In genomic region chr19:7067716-7068115, GRCh38 we compare ENCODE assay signal across 16 cellular contexts. TPM values are rescaled to one million over a fixed set of nuclear protein-coding genes. Genes with fewer than 3 reads are reported as not detected.
DNase-seq lines count a peak whose midpoint lies in the region; ATAC-seq and TF ChIP-seq lines count a peak whose summit lies in the region.
"Had no signal": no experiment of that assay in that cellular context is flagged by ENCODE, and none has a peak within 500 bp of the region (broad histone marks: within the 10 kb centered on the region; RNA-seq: fewer than 3 reads in every experiment).

No MANE protein-coding gene starts in this region.

- H3K27me3 Mint-ChIP-seq in HFFc6 (ENCODE audit: insufficient read depth): peaks cover 4% of the 10 kb centered on the region
- H3K27me3 Mint-ChIP-seq in neural crest cell (ENCODE audit: low read depth): peaks cover 14% of the 10 kb centered on the region

- peak; percentile 63 for DNase-seq in EL
- DNase-seq in HFFc6: peak; percentile 36
- peak; percentile 33 for DNase-seq in choroid plexus epithelial cell (ENCODE audit: low read depth)
- no peak for DNase-seq in neural crest cell (ENCODE audit: low read depth, low spot score)
- DNase-seq in NCI-H2171 (lab: John Stamatoyannopoulos, UW): no peak
- no peak for DNase-seq in body of pancreas
- no peak for DNase-seq in gastrocnemius medialis
- DNase-seq: Karpas-422, NCI-H1417, NCI-H2029, NCI-H510A treated with DMSO at 0.1 percent for 48 hours, SW 1271 had no signal

- H3K27ac Mint-ChIP-seq in HFFc6 (peak overlapping the region; percentile 13; the same call in 1 of the 2 replicates), neural crest cell (ENCODE audit: unreplicated experiment) (no peak overlapping the region)
- H3K27ac Mint-ChIP-seq: GM23338 had no signal

- TF ChIP-seq CTCF in HFFc6 (IDR thresholded peaks at IDR 0.05) (no peak), choroid plexus epithelial cell (conservative IDR thresholded peaks at IDR 0.05; ENCODE audit: low read depth, low read length) (no peak), neural crest cell (conservative IDR thresholded peaks at IDR 0.05) (no peak), body of pancreas (IDR thresholded peaks at IDR 0.05) (no peak), gastrocnemius medialis (IDR thresholded peaks at IDR 0.05 in 4 of 5, conservative IDR thresholded peaks at IDR 0.05 in 1 of 5) (no peak)

- H3K9me3 ChIP-seq in body of pancreas: no peaks in the 10 kb centered on the region
- no peaks in the 10 kb centered on the region for H3K9me3 ChIP-seq in gastrocnemius medialis

- 79 to 84% methylated on average over 2 of the region's 2 CpGs for WGBS in body of pancreas, 2 donors

- H3K9me3 Mint-ChIP-seq in HFFc6: peaks cover 6% of the 10 kb centered on the region
- peaks cover 3% of the 10 kb centered on the region for H3K9me3 Mint-ChIP-seq in neural crest cell

- H3K27ac ChIP-seq in body of pancreas (no peak overlapping the region), gastrocnemius medialis (no peak overlapping the region)

- ATAC-seq in GM18502 (IDR thresholded peaks at IDR 0.05; ENCODE audit: poor library complexity, unreplicated experiment) (no peak), body of pancreas (no peak), gastrocnemius medialis (no peak)
- ATAC-seq: GM23338 had no signal

- H3K4me1 Mint-ChIP-seq in HFFc6 (ENCODE audit: low read depth) (peaks cover 20% of the 10 kb centered on the region), neural crest cell (peaks cover 12% of the 10 kb centered on the region)
- H3K4me1 Mint-ChIP-seq: GM23338 had no signal

- H3K4me1 ChIP-seq in body of pancreas: peaks cover 12% of the 10 kb centered on the region
- peaks cover 7 to 9% of the 10 kb centered on the region in 2 donors for H3K4me1 ChIP-seq in gastrocnemius medialis

- H3K27me3 ChIP-seq in body of pancreas (no peaks in the 10 kb centered on the region), gastrocnemius medialis (no peaks in the 10 kb centered on the region)

- H3K36me3 Mint-ChIP-seq in HFFc6 (ENCODE audit: low read depth) (peaks cover 6% of the 10 kb centered on the region), neural crest cell (ENCODE audit: low read depth) (peaks cover 9% of the 10 kb centered on the region)

- in situ Hi-C loops in gastrocnemius medialis (cut with MboI; ENCODE audit: low sequenced_read_pairs in 4 of 4): no loop called here

- H3K4me3 ChIP-seq in choroid plexus epithelial cell (ENCODE audit: low read depth, low read length) (no peak overlapping the region), body of pancreas (no peak overlapping the region), gastrocnemius medialis (no peak overlapping the region)
- H3K4me3 ChIP-seq: GM23338 had no signal

- H3K4me3 Mint-ChIP-seq in HFFc6 (no peak overlapping the region; the same call in 1 of the 2 replicates), neural crest cell (peak overlapping the region; percentile 67)
- H3K4me3 Mint-ChIP-seq: CD14-positive monocyte, GM23338 had no signal

- TF ChIP-seq POLR2A in body of pancreas (IDR thresholded peaks at IDR 0.05): no peak
- TF ChIP-seq POLR2A in gastrocnemius medialis (IDR thresholded peaks at IDR 0.05): no peak

- intact Hi-C loops in body of pancreas (cut with DNase I): no loop called here
- intact Hi-C loops in gastrocnemius medialis (cut with DNase I; ENCODE audit: low total_unique reads): no loop called here

- H3K36me3 ChIP-seq in body of pancreas (replicated peaks in 1 of 2; ENCODE audit: insufficient read depth in 1 of 2, low read depth in 2 of 2) (peaks cover under 1 to 11% of the 10 kb centered on the region in 2 donors), gastrocnemius medialis (peaks cover 3 to 25% of the 10 kb centered on the region in 2 donors)

RNA-seq across cellular contexts. Expression of gene ZNF557, which starts 1.8 kb away (rescaled TPM):
- total RNA-seq in HFFc6 (2021; fragmentation: NEBNext Ultra II Directional; extraction: Animal tissue kit (Norgen Biotek cat#: 25700)): 1 to 10 TPM; 7.8 to 9.3 (median 8.7) TPM
- total RNA-seq in neural crest cell: 13.9 and 14.0 TPM in 2 replicates
- 1 to 10 TPM; 6.5 to 6.6 TPM for total RNA-seq in body of pancreas
- 1 to 10 TPM; 3.9 to 5.3 (median 4.3) TPM for total RNA-seq in gastrocnemius medialis

RNA-seq across cellular contexts. Expression of gene MBD3L3, which starts 9.2 kb away (rescaled TPM):
- not detected for total RNA-seq in HFFc6 (2021; fragmentation: NEBNext Ultra II Directional; extraction: Animal tissue kit (Norgen Biotek cat#: 25700))
- total RNA-seq in neural crest cell (not detected in 2 replicates), body of pancreas (not detected), gastrocnemius medialis (not detected)
- total RNA-seq: GM23338 had no signal

RNA-seq across cellular contexts. Expression of gene MBD3L2, which starts 18.6 kb away (rescaled TPM):
- not detected for total RNA-seq in HFFc6 (2021; fragmentation: NEBNext Ultra II Directional; extraction: Animal tissue kit (Norgen Biotek cat#: 25700))
- total RNA-seq in neural crest cell (not detected in 2 replicates), body of pancreas (not detected), gastrocnemius medialis (not detected)
- total RNA-seq: GM23338 had no signal

RNA-seq across cellular contexts. Expression of gene MBD3L4, which starts 27.7 kb away (rescaled TPM):
- total RNA-seq in HFFc6 (2021; fragmentation: NEBNext Ultra II Directional; extraction: Animal tissue kit (Norgen Biotek cat#: 25700)): not detected
- total RNA-seq in neural crest cell (not detected in 2 replicates), body of pancreas (not detected), gastrocnemius medialis (not detected)
- total RNA-seq: G401, GM23338 had no signal

RNA-seq across cellular contexts. Expression of gene MBD3L5, which starts 37.3 kb away (rescaled TPM):
- total RNA-seq in HFFc6 (2021; fragmentation: NEBNext Ultra II Directional; extraction: Animal tissue kit (Norgen Biotek cat#: 25700)): not detected
- total RNA-seq in neural crest cell: not detected in 2 replicates
- total RNA-seq in body of pancreas: not detected
- total RNA-seq in gastrocnemius medialis: not detected
- total RNA-seq: G401, GM23338 had no signal

Comparison
In these comparisons a context has a peak if more than half of its experiments do, and no peak if none do; other contexts are left out.
1. DNase-seq: peak in EL (single experiment), HFFc6 (single experiment) and choroid plexus epithelial cell (single experiment); none in neural crest cell (single experiment), NCI-H2171 (single experiment), body of pancreas (0 of 4) and gastrocnemius medialis (0 of 2).